25 cellular contexts compared by ENCODE assay signal in the genomic region with DNA sequence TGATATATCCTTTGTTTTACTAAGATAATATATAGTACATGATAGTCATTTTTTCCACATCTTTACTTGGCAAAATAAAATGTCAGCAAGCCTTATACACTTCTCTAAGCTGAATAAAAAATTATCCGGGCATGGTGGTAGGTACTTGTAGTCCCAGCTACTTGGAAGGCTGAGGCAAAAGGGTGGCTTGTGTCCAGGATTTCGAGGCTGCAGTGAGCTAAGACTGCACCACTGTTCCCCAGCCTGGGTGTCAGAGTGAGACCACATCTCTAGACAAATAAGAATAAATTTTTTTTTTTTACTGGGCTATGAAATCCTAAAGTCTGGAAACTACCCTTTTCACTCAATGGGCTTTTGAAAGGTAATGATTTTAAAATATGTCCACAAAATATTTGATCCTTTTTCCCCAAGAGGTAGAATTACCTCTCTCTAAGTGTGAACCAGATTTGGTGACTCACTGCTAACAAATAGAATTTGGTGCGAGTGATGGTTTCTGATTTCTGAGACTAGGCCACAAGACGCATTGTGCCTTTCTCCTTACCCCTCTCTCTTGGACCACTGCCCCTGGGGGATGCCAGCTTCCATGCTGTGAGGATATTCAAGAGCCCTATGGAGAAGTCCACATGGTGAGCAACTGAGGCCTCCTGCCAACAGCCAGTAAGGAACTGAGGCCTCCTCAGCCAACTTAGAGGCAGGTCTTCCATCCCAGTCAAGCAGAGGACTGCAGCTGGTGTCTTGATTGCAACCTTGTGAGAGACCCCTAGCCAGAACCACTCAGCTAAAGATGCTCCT.
"Had no signal": no experiment of that assay in that cellular context is flagged by ENCODE, and none has a peak within 500 bp of the region (broad histone marks: within the 10 kb centered on the region; RNA-seq: fewer than 3 reads in every experiment).

No MANE protein-coding gene starts in this region.

- H3K36me3 ChIP-seq: heart left ventricle, left ventricle myocardium inferior, neutrophil, tibial artery had no signal

- DNase-seq: activated B cell treated with CpG ODN at 0.5 μM for 24 hours; activated CD4-positive, alpha-beta memory T cell treated with anti-CD3 and anti-CD28 coated beads for 36 hours; activated CD4-positive, alpha-beta T cell treated with anti-CD3 and anti-CD28 coated beads for 4 hours; activated CD8-positive, alpha-beta memory T cell treated with anti-CD3 and anti-CD28 coated beads, Interleukin-2, amount 10 ng/mL, durations not matched to agents 7 days and 5 days; body of pancreas; erythroblast; heart left ventricle; immature natural killer cell; kidney glomerular epithelial cell; left ventricle myocardium inferior; mucosa of descending colon; naive thymus-derived CD4-positive, alpha-beta T cell; stimulated activated CD4-positive, alpha-beta T cell treated with anti-CD3 and anti-CD28 coated beads, Interleukin-12 subunit alpha, Interleukin-12 subunit beta, amount 100 ng/mL, for 4 hours; stimulated activated CD4-positive, alpha-beta T cell treated with anti-CD3 and anti-CD28 coated beads, Interleukin-1b, Interleukin-23, amount 100 ng/mL, for 48 hours; stimulated activated CD8-positive, alpha-beta memory T cell treated with anti-CD3 and anti-CD28 coated beads, Interleukin-4, amount 100 ng/mL, for 48 hours; stimulated activated naive CD4-positive, alpha-beta T cell; tibial artery had no signal

- H3K4me3 ChIP-seq: body of pancreas, coronary artery, heart left ventricle, left ventricle myocardium inferior, mucosa of descending colon, tibial artery had no signal

- H3K9me3 ChIP-seq: body of pancreas, heart left ventricle, left ventricle myocardium inferior, mucosa of descending colon, neutrophil, tibial artery had no signal

- H3K4me1 ChIP-seq: body of pancreas, heart left ventricle, left ventricle myocardium inferior, parathyroid adenoma had no signal

- H3K27ac ChIP-seq: body of pancreas, coronary artery, heart left ventricle, left ventricle myocardium inferior, neutrophil, parathyroid adenoma, tibial artery had no signal

- H3K27ac Mint-ChIP-seq: activated B cell treated with CpG ODN at 0.5 μM for 24 hours; activated CD4-positive, alpha-beta memory T cell treated with anti-CD3 and anti-CD28 coated beads for 36 hours; activated CD8-positive, alpha-beta memory T cell treated with anti-CD3 and anti-CD28 coated beads, Interleukin-2, amount 10 ng/mL, durations not matched to agents 7 days and 5 days; activated naive CD8-positive, alpha-beta T cell; immature natural killer cell; memory B cell; naive thymus-derived CD4-positive, alpha-beta T cell; T-helper 2 cell treated with Interferon-gamma antibody and Interleukin-4, amounts not matched to agents 5 μg/mL and 100 μg/mL, for 36 hours had no signal

- H3K9ac ChIP-seq: parathyroid adenoma had no signal

- H3K27me3 ChIP-seq: body of pancreas, tibial artery had no signal

- H3K9me3 Mint-ChIP-seq: activated B cell treated with CpG ODN at 0.5 μM for 24 hours; activated CD4-positive, alpha-beta memory T cell treated with anti-CD3 and anti-CD28 coated beads for 36 hours; immature natural killer cell; memory B cell; naive thymus-derived CD4-positive, alpha-beta T cell; T-helper 2 cell treated with Interferon-gamma antibody and Interleukin-4, amounts not matched to agents 5 μg/mL and 100 μg/mL, for 36 hours had no signal

- H3K36me3 Mint-ChIP-seq: activated CD4-positive, alpha-beta memory T cell treated with anti-CD3 and anti-CD28 coated beads for 36 hours; activated CD8-positive, alpha-beta memory T cell treated with anti-CD3 and anti-CD28 coated beads, Interleukin-2, amount 10 ng/mL, durations not matched to agents 7 days and 5 days; activated naive CD8-positive, alpha-beta T cell; immature natural killer cell; memory B cell; naive thymus-derived CD4-positive, alpha-beta T cell had no signal

- H3K4me1 Mint-ChIP-seq: activated B cell treated with CpG ODN at 0.5 μM for 24 hours; activated CD8-positive, alpha-beta memory T cell treated with anti-CD3 and anti-CD28 coated beads, Interleukin-2, amount 10 ng/mL, durations not matched to agents 7 days and 5 days; immature natural killer cell; memory B cell; naive thymus-derived CD4-positive, alpha-beta T cell had no signal

- ATAC-seq: activated CD8-positive, alpha-beta memory T cell treated with anti-CD3 and anti-CD28 coated beads, Interleukin-2, amount 10 ng/mL, durations not matched to agents 7 days and 5 days; body of pancreas; heart left ventricle; mucosa of descending colon; naive thymus-derived CD4-positive, alpha-beta T cell had no signal

- FAIRE-seq: endometrium, frontal cortex had no signal

- H3K4me3 Mint-ChIP-seq: activated B cell treated with CpG ODN at 0.5 μM for 24 hours; activated CD4-positive, alpha-beta memory T cell treated with anti-CD3 and anti-CD28 coated beads for 36 hours; activated CD8-positive, alpha-beta memory T cell treated with anti-CD3 and anti-CD28 coated beads, Interleukin-2, amount 10 ng/mL, durations not matched to agents 7 days and 5 days; activated naive CD8-positive, alpha-beta T cell; immature natural killer cell; memory B cell; naive thymus-derived CD4-positive, alpha-beta T cell; T-helper 2 cell treated with Interferon-gamma antibody and Interleukin-4, amounts not matched to agents 5 μg/mL and 100 μg/mL, for 36 hours had no signal

- H2AFZ ChIP-seq: parathyroid adenoma had no signal

- H3K79me2 ChIP-seq: parathyroid adenoma had no signal
